In the genomic region with DNA sequence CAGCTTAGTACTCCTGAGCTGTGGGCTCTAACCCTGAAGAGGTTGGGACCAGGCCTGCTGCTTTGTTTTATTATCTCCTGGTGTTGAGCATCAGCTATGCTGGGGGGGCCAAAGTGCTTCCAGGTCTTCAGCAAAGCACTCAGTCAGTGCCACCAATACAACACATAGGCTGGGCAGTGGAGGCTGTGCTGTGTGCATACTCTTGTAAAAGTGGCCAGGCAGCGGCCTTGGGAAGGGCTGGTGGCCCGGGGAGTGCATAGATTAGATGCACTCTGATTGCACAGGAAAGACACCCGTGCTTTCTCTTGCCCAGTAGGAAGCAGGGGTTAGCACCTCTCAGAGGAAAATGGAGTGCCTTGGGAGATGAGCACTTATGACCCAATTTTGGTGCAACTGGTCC, we compare ENCODE assay signal across 6 cellular contexts.
"Had no signal": no experiment of that assay in that cellular context is flagged by ENCODE, and none has a peak within 500 bp of the region (broad histone marks: within the 10 kb centered on the region; RNA-seq: fewer than 3 reads in every experiment).

No MANE protein-coding gene starts in this region.

- H2AFZ ChIP-seq: GM23248 had no signal

- DNase-seq: GM23248, GOT3, H7, KBM-7 had no signal

- H3K4me3 ChIP-seq: GM23248, HAP-1 had no signal

- H3K36me3 ChIP-seq: HAP-1 had no signal

- H3K9ac ChIP-seq: GM23248 had no signal

- H3K27ac ChIP-seq: GM23248 had no signal

- FAIRE-seq: HTR-8/SVneo had no signal

- H3K4me1 ChIP-seq: HAP-1 had no signal

- H3K9me3 ChIP-seq: HAP-1 had no signal
